ENCODE assay signal across 1 cellular context in the genomic region with DNA sequence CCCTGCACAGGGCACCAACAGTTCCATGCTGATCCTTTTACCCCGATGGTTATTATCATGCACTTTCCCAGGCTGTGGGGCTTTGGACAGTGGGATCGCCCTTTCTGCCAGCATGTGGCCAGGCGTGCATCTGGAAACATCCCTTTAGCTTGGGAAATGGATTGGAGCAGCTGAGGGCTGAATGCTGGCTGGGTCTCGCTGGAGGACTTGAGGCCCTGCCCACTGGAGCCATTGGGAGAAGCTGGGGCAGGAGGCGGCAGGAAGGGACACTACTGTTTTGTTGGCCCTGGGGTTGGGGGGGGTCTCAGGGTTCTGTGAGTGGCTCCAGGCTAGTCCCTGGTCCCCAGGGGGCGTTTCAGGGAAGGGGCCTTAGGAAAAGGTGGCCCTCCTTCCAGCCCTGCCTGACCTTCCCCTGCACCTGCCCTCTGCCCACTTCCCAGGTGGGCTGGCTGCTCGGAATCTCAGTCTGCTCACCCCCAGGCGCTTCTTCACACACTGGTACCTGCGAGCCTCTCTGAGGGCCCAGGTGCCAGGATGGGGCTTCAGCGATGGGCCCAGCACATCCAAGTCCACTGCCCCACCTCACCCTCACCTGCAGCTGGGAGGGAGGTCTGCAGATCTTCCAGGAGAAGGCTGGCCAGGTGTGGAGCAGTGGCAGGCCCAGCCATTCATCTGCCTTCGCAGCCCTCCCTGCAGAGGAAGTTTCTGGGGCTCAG.
TF ChIP-seq lines count a peak whose summit lies in the region.

No MANE protein-coding gene starts in this region.

TF ChIP-seq in K562, 482 proteins besides CTCF, POLR2A, EP300 and RAD21:
- TF ChIP-seq IFI16 (CRISPR knock-in tag; IDR thresholded peaks at IDR 0.05) (no peak), POLR2AphosphoS5 (IDR thresholded peaks at IDR 0.05; ENCODE audit: control insufficient read depth, insufficient read depth, low read depth, low read length) (no peak), RBM25 (IDR thresholded peaks at IDR 0.05; ENCODE audit: low read depth, low read length, severe bottlenecking) (no peak), RBM17 (IDR thresholded peaks at IDR 0.05; ENCODE audit: borderline replicate concordance, low read depth, low read length) (no peak), PCBP1 (IDR thresholded peaks at IDR 0.05; ENCODE audit: low read depth, low read length, poor library complexity, severe bottlenecking) (no peak), TEAD4 (IDR thresholded peaks at IDR 0.05; ENCODE audit: low read length) (no peak), TEAD4 (CRISPR knock-in tag; IDR thresholded peaks at IDR 0.05; ENCODE audit: borderline replicate concordance) (no peak), KAT8 (IDR thresholded peaks at IDR 0.05; ENCODE audit: low read depth) (no peak), TSC22D4 (tag; IDR thresholded peaks at IDR 0.05) (no peak), ZNF232 (CRISPR knock-in tag; IDR thresholded peaks at IDR 0.05) (no peak), TCF3 (CRISPR knock-in tag; IDR thresholded peaks at IDR 0.05) (no peak), TFAM (CRISPR knock-in tag; conservative IDR thresholded peaks at IDR 0.05) (no peak), RBFOX2 (IDR thresholded peaks at IDR 0.05; ENCODE audit: low read depth, low read length) (no peak)
- TF ChIP-seq, protein P1, sequence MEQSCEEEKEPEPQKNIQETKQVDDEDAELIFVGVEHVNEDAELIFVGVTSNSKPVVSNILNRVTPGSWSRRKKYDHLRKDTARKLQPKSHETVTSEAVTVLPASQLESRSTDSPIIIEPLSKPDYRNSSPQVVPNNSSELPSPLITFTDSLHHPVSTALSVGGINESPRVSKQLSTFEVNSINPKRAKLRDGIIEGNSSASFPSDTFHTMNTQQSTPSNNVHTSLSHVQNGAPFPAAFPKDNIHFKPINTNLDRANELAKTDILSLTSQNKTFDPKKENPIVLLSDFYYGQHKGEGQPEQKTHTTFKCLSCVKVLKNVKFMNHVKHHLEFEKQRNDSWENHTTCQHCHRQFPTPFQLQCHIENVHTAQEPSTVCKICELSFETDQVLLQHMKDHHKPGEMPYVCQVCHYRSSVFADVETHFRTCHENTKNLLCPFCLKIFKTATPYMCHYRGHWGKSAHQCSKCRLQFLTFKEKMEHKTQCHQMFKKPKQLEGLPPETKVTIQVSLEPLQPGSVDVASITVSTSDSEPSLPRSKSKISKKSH (CRISPR knock-in tag; IDR thresholded peaks at IDR 0.05), result no peak
- TF ChIP-seq, protein P2, sequence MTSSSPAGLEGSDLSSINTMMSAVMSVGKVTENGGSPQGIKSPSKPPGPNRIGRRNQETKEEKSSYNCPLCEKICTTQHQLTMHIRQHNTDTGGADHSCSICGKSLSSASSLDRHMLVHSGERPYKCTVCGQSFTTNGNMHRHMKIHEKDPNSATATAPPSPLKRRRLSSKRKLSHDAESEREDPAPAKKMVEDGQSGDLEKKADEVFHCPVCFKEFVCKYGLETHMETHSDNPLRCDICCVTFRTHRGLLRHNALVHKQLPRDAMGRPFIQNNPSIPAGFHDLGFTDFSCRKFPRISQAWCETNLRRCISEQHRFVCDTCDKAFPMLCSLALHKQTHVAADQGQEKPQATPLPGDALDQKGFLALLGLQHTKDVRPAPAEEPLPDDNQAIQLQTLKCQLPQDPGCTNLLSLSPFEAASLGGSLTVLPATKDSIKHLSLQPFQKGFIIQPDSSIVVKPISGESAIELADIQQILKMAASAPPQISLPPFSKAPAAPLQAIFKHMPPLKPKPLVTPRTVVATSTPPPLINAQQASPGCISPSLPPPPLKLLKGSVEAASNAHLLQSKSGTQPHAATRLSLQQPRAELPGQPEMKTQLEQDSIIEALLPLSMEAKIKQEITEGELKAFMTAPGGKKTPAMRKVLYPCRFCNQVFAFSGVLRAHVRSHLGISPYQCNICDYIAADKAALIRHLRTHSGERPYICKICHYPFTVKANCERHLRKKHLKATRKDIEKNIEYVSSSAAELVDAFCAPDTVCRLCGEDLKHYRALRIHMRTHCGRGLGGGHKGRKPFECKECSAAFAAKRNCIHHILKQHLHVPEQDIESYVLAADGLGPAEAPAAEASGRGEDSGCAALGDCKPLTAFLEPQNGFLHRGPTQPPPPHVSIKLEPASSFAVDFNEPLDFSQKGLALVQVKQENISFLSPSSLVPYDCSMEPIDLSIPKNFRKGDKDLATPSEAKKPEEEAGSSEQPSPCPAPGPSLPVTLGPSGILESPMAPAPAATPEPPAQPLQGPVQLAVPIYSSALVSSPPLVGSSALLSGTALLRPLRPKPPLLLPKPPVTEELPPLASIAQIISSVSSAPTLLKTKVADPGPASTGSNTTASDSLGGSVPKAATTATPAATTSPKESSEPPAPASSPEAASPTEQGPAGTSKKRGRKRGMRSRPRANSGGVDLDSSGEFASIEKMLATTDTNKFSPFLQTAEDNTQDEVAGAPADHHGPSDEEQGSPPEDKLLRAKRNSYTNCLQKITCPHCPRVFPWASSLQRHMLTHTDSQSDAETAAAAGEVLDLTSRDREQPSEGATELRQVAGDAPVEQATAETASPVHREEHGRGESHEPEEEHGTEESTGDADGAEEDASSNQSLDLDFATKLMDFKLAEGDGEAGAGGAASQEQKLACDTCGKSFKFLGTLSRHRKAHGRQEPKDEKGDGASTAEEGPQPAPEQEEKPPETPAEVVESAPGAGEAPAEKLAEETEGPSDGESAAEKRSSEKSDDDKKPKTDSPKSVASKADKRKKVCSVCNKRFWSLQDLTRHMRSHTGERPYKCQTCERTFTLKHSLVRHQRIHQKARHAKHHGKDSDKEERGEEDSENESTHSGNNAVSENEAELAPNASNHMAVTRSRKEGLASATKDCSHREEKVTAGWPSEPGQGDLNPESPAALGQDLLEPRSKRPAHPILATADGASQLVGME (CRISPR knock-in tag; IDR thresholded peaks at IDR 0.05), result no peak
- TF ChIP-seq, protein P3, sequence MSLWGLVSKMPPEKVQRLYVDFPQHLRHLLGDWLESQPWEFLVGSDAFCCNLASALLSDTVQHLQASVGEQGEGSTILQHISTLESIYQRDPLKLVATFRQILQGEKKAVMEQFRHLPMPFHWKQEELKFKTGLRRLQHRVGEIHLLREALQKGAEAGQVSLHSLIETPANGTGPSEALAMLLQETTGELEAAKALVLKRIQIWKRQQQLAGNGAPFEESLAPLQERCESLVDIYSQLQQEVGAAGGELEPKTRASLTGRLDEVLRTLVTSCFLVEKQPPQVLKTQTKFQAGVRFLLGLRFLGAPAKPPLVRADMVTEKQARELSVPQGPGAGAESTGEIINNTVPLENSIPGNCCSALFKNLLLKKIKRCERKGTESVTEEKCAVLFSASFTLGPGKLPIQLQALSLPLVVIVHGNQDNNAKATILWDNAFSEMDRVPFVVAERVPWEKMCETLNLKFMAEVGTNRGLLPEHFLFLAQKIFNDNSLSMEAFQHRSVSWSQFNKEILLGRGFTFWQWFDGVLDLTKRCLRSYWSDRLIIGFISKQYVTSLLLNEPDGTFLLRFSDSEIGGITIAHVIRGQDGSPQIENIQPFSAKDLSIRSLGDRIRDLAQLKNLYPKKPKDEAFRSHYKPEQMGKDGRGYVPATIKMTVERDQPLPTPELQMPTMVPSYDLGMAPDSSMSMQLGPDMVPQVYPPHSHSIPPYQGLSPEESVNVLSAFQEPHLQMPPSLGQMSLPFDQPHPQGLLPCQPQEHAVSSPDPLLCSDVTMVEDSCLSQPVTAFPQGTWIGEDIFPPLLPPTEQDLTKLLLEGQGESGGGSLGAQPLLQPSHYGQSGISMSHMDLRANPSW (CRISPR knock-in tag; IDR thresholded peaks at IDR 0.05), result no peak
